ENCODE assay signal across 8 cellular contexts in the genomic region with DNA sequence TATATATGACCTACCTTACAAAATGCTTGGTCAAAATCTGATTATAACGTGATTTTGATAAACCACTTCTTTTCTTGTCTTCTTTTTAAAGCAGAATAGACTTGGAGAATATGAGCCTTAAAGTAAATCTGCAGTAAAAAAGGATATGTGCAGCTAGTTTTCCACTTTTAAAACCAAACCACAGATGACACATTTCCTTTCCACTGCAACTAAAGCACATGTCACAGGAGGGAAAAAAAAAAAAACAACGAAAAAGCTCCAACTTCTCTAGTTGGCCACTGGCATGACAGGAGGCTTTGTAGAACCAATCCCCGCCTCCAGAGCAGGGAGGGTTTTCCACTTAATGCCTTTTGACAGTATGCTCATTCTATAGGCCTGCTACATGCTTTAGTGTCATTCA. TPM values are rescaled to one million over a fixed set of nuclear protein-coding genes. Genes with fewer than 3 reads are reported as not detected.
A peak's percentile ranks its signal among the peaks of the same experiment; 100 is the strongest.
DNase-seq lines count a peak whose midpoint lies in the region; ATAC-seq and TF ChIP-seq lines count a peak whose summit lies in the region.

A gene with protein sequence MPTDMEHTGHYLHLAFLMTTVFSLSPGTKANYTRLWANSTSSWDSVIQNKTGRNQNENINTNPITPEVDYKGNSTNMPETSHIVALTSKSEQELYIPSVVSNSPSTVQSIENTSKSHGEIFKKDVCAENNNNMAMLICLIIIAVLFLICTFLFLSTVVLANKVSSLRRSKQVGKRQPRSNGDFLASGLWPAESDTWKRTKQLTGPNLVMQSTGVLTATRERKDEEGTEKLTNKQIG (minus strand): TSS at position 142 of the 400 bp plus-strand sequence. CDS start 2,609 bp downstream, outside the sequence.

- H3K27me3 ChIP-seq in smooth muscle cell (ENCODE audit: low read depth), result no peaks in the 10 kb centered on the region

- H3K9ac ChIP-seq in smooth muscle cell (ENCODE audit: low read depth), result peak within 1 kb of the TSS; percentile 6

- peaks cover 9% of the 10 kb centered on the region for H3K4me1 ChIP-seq in smooth muscle cell (ENCODE audit: low read depth)

- H3F3A ChIP-seq in smooth muscle cell (ENCODE audit: low read depth), result peaks cover 4% of the 10 kb centered on the region

- H2AFZ ChIP-seq in smooth muscle cell (ENCODE audit: low read depth), result no peak within 1 kb of the TSS

- no peaks in the 10 kb centered on the region for H3K9me3 ChIP-seq in smooth muscle cell (replicated peaks; ENCODE audit: low read depth)

- no peak for ATAC-seq in HG02938 (IDR thresholded peaks at IDR 0.05; ENCODE audit: unreplicated experiment)

- H3K4me2 ChIP-seq in smooth muscle cell, result peak within 1 kb of the TSS; percentile 64

- DNase-seq in GM19238 (ENCODE audit: insufficient read length, low spot score) (peak; percentile 27), RKO (ENCODE audit: low spot score) (peak; percentile 56), glomerular endothelial cell (ENCODE audit: extremely low read depth, low read depth, low spot score) (peak; percentile 18), smooth muscle cell (lab: John Stamatoyannopoulos, UW; ENCODE audit: unreplicated experiment) (no peak), DMS79 treated with DMSO at 0.1 percent for 48 hours (lab: John Stamatoyannopoulos, UW) (no peak), HuH-7.5 (ENCODE audit: low spot score) (no peak)
- peak; percentile 20 to 53 for DNase-seq in activated T-helper 1 cell treated with anti-CD3 and anti-CD28 coated beads, Interleukin-2, amount 50 U/mL, for 16 hours (ENCODE audit: low read depth in 1 of 2, low spot score in 1 of 2)

- H3K4me3 ChIP-seq in smooth muscle cell, result no peak within 1 kb of the TSS

- H3K36me3 ChIP-seq in smooth muscle cell (ENCODE audit: low read depth), result no peaks in the 10 kb centered on the region

- H4K20me1 ChIP-seq in smooth muscle cell (ENCODE audit: low read depth), result peaks cover 7% of the 10 kb centered on the region

- no peak for TF ChIP-seq CTCF in smooth muscle cell (IDR thresholded peaks at IDR 0.05; ENCODE audit: borderline replicate concordance, insufficient read depth, poor library complexity, severe bottlenecking)

- peak within 1 kb of the TSS; percentile 75 for H3K27ac ChIP-seq in smooth muscle cell (ENCODE audit: low read depth)

- H3K79me2 ChIP-seq in smooth muscle cell (ENCODE audit: low read depth), result peaks cover 2% of the 10 kb centered on the region

- WGBS in smooth muscle cell (ENCODE audit: low lambda C conversion rate), result 18% methylated on average over 3 of the region's 3 CpGs

RNA-seq across cellular contexts. Expression of the gene that starts here (rescaled TPM):
- total RNA-seq in glomerular endothelial cell (0.53 and 1.2 TPM in 2 replicates), smooth muscle cell (not detected in 2 replicates)
- 0.33 and 0.44 TPM in 2 replicates for polyA plus RNA-seq in smooth muscle cell

Comparison
In these comparisons a context has a peak if more than half of its experiments do, and no peak if none do; other contexts are left out.
1. DNase-seq: peak in GM19238 (single experiment), RKO (single experiment), activated T-helper 1 cell treated with anti-CD3 and anti-CD28 coated beads, Interleukin-2, amount 50 U/mL, for 16 hours (2 of 2) and glomerular endothelial cell (single experiment); none in smooth muscle cell (single experiment), DMS79 treated with DMSO at 0.1 percent for 48 hours (single experiment) and HuH-7.5 (single experiment).